Comparison of ENCODE assay signal across 1 cellular context in genomic region chr10:76036410-76036940, GRCh38.
TF ChIP-seq lines count a peak whose summit lies in the region.

No MANE protein-coding gene starts in this region.

TF ChIP-seq in GM12878, 131 proteins besides CTCF, POLR2A, EP300 and RAD21 (continued from another document):
- TF ChIP-seq E4F1 (IDR thresholded peaks at IDR 0.05; ENCODE audit: borderline replicate concordance, partially characterized antibody) (no peak), CREM (IDR thresholded peaks at IDR 0.05; ENCODE audit: low read depth) (no peak), MYC (IDR thresholded peaks at IDR 0.05; ENCODE audit: insufficient read depth, insufficient read length, insufficient replicate concordance, low read length, severe bottlenecking) (no peak), NR2F1 (conservative IDR thresholded peaks at IDR 0.05) (no peak), CHD2 (IDR thresholded peaks at IDR 0.05; ENCODE audit: borderline replicate concordance, low read depth, low read length) (no peak), HSF1 (IDR thresholded peaks at IDR 0.05; ENCODE audit: low read depth, low read length) (0 out of 2 replicates have a peak, but pooled peaks have one; percentile 53), LARP7 (IDR thresholded peaks at IDR 0.05) (no peak), ZBED1 (IDR thresholded peaks at IDR 0.05; ENCODE audit: borderline replicate concordance) (no peak), SMC3 (IDR thresholded peaks at IDR 0.05; ENCODE audit: borderline replicate concordance, low read length) (peak; percentile 85), IKZF2 (IDR thresholded peaks at IDR 0.05) (0 out of 4 replicates have a peak, but pooled peaks of 1 of the 2 experiments have one; percentile 10), SPI1 (IDR thresholded peaks at IDR 0.05; ENCODE audit: borderline replicate concordance, insufficient read depth, low read depth, low read length) (peak; percentile 64; the same call in 1 of the 2 replicates), NFYA (IDR thresholded peaks at IDR 0.05; ENCODE audit: borderline replicate concordance, low read depth, low read length) (no peak), STAT1 (conservative IDR thresholded peaks at IDR 0.05) (no peak), RAD51 (IDR thresholded peaks at IDR 0.05) (no peak), ZNF207 (IDR thresholded peaks at IDR 0.05; ENCODE audit: borderline replicate concordance) (no peak), PKNOX1 (IDR thresholded peaks at IDR 0.05) (no peak), ATF7 (IDR thresholded peaks at IDR 0.05; ENCODE audit: low read depth) (no peak)
